Comparison of ENCODE assay signal across 8 cellular contexts in genomic region chr12:93377543-93378372, GRCh38. TPM values are rescaled to one million over a fixed set of nuclear protein-coding genes. Genes with fewer than 3 reads are reported as not detected.
A peak's percentile ranks its signal among the peaks of the same experiment; 100 is the strongest.
DNase-seq lines count a peak whose midpoint lies in the region; FAIRE-seq and TF ChIP-seq lines count a peak whose summit lies in the region.
"Not testable (repeated sequence)": the region's sequence is repeated elsewhere in the genome, so short reads cannot be mapped to it uniquely, and the experiment has no call there.

TSS of gene NUDT4 (plus strand) at chr12:93377925. CDS start at chr12:93378323, 398 bp downstream.

- H3K4me3 Mint-ChIP-seq in HFFc6: peak within 1 kb of the TSS; percentile 96

- FAIRE-seq in frontal cortex (lab: Jason Lieb, UNC): not testable (repeated sequence)

- H3K4me3 ChIP-seq in NB4 (ENCODE audit: low read depth, low read length): peak within 1 kb of the TSS; percentile 85

- peaks cover 41% of the 10 kb centered on the region for H3K4me1 Mint-ChIP-seq in HFFc6 (ENCODE audit: low read depth)

- TF ChIP-seq CTCF in HFFc6 (IDR thresholded peaks at IDR 0.05); NB4 (IDR thresholded peaks at IDR 0.05; ENCODE audit: low read depth, low read length): not testable (repeated sequence)

- H3K27ac Mint-ChIP-seq in HFFc6: peak within 1 kb of the TSS; percentile 97

- not testable (repeated sequence) for H3K27me3 Mint-ChIP-seq in HFFc6 (ENCODE audit: insufficient read depth)

- H3K36me3 Mint-ChIP-seq in HFFc6 (ENCODE audit: low read depth): not testable (repeated sequence)

- H3K9me3 Mint-ChIP-seq in HFFc6: not testable (repeated sequence)

- peak; percentile 85 for TF ChIP-seq POLR2A in NB4 (IDR thresholded peaks at IDR 0.05; ENCODE audit: extremely low read depth, insufficient read length)

- peak within 1 kb of the TSS; percentile 83 for H3K27ac ChIP-seq in substantia nigra (ENCODE audit: low read depth, low read length, poor library complexity, severe bottlenecking)

- DNase-seq in GM03348 (ENCODE audit: low spot score): peak; percentile 100
- peak; percentile 87 for DNase-seq in HFFc6
- peak; percentile 99 for DNase-seq in NB4 (ENCODE audit: low read depth)
- DNase-seq in SK-N-DZ (ENCODE audit: low spot score): peak; percentile 94
- DNase-seq in activated naive CD4-positive, alpha-beta T cell treated with Interleukin-2 at 50 U/mL for 16 hours: peak; percentile 96
- peak; percentile 94 for DNase-seq in frontal cortex (ENCODE audit: low spot score in 2 of 2)
- DNase-seq in non-pigmented ciliary epithelial cell (ENCODE audit: low read depth): peak; percentile 54
- peak; percentile 69 to 98 (median 91) for DNase-seq in substantia nigra (lab: John Stamatoyannopoulos, UW)

RNA-seq across cellular contexts. Expression of gene NUDT4, which starts in this region (rescaled TPM):
- total RNA-seq in HFFc6 (2021; fragmentation: NEBNext Ultra II Directional; extraction: Animal tissue kit (Norgen Biotek cat#: 25700)): 10 to 100 TPM; 46.4 to 62.6 (median 51.6) TPM
- polyA plus RNA-seq in SK-N-DZ (2014; cell fraction: cytosol; rRNA removed): 22.7 and 23.1 TPM in 2 replicates
- 7.5 and 8.7 TPM in 2 replicates for polyA plus RNA-seq in SK-N-DZ (2014; cell fraction: nucleus; rRNA removed)
- total RNA-seq in frontal cortex: 148 TPM

Comparison
In these comparisons a context has a peak if more than half of its experiments do, and no peak if none do; other contexts are left out.
1. Peak in every context shown above with its lines: DNase-seq, H3K4me3 ChIP-seq and H3K27ac ChIP-seq.